15 cellular contexts compared by ENCODE assay signal in genomic region chrX:23826216-23826615, GRCh38. TPM values are rescaled to one million over a fixed set of nuclear protein-coding genes. Genes with fewer than 3 reads are reported as not detected.
A peak's percentile ranks its signal among the peaks of the same experiment; 100 is the strongest.
DNase-seq lines count a peak whose midpoint lies in the region; ATAC-seq and TF ChIP-seq lines count a peak whose summit lies in the region.
"Had no signal": no experiment of that assay in that cellular context is flagged by ENCODE, and none has a peak within 500 bp of the region (broad histone marks: within the 10 kb centered on the region; RNA-seq: fewer than 3 reads in every experiment).

No MANE protein-coding gene starts in this region.

- no peaks in the 10 kb centered on the region for H4K20me1 ChIP-seq in OCI-LY3 (ENCODE audit: insufficient read depth, low read length)

- 0 out of 2 replicates have a peak overlapping the region, but pooled peaks have one; percentile 20 for H3K4me2 ChIP-seq in OCI-LY3 (ENCODE audit: low read length)
- H3K4me2 ChIP-seq: GM23338 had no signal

- H3K36me3 ChIP-seq in HEK293 (ENCODE audit: control insufficient read depth in 2 of 2, insufficient read depth in 1 of 2, low read length in 2 of 2) (no peaks in the 10 kb centered on the region), OCI-LY3 (replicated peaks; ENCODE audit: low read depth, low read length) (no peaks in the 10 kb centered on the region)
- H3K36me3 ChIP-seq: BE2C had no signal

- H3K9ac ChIP-seq in OCI-LY3 (ENCODE audit: low read length) = no peak overlapping the region

- H3K9me3 ChIP-seq in HEK293 (ENCODE audit: control insufficient read depth, insufficient read depth, low read depth, low read length) (no peaks in the 10 kb centered on the region), OCI-LY3 (ENCODE audit: insufficient read depth, low read length) (no peaks in the 10 kb centered on the region)
- H3K9me3 ChIP-seq: BE2C, Caco-2 had no signal

- peaks cover 20% of the 10 kb centered on the region for H3K4me1 Mint-ChIP-seq in nephron progenitor cell

- no peak for TF ChIP-seq CTCF in HEK293 (tag by site-specific recombination; IDR thresholded peaks at IDR 0.05)
- no peak for TF ChIP-seq CTCF in OCI-LY3 (IDR thresholded peaks at IDR 0.05; ENCODE audit: low read depth, low read length)
- TF ChIP-seq CTCF in foreskin keratinocyte (conservative IDR thresholded peaks at IDR 0.05) = no peak
- TF ChIP-seq CTCF in nephron progenitor cell (IDR thresholded peaks at IDR 0.05) = no peak

- H3K27me3 ChIP-seq in OCI-LY3 (ENCODE audit: low read depth, low read length) (no peaks in the 10 kb centered on the region), foreskin keratinocyte (no peaks in the 10 kb centered on the region)
- H3K27me3 ChIP-seq: BE2C had no signal

- H3K27ac ChIP-seq in HEK293 (ENCODE audit: extremely low read depth, low read depth, low read length) = no peak overlapping the region
- no peak overlapping the region for H3K27ac ChIP-seq in OCI-LY3 (ENCODE audit: low read length)
- no peak overlapping the region for H3K27ac ChIP-seq in foreskin keratinocyte

- H3K79me2 ChIP-seq in OCI-LY3 (ENCODE audit: low read length) = no peaks in the 10 kb centered on the region

- no peak overlapping the region for H2AFZ ChIP-seq in OCI-LY3 (ENCODE audit: low read depth, low read length)
- H2AFZ ChIP-seq: GM23338 had no signal

- H3K27ac Mint-ChIP-seq in nephron progenitor cell = peak overlapping the region; percentile 71
- H3K27ac Mint-ChIP-seq: CD4-positive, alpha-beta T cell; GM23338; HFFc6 had no signal

- DNase-seq in foreskin keratinocyte = peak in 1 of 2 donors; percentile 53
- DNase-seq in nephron progenitor cell = no peak
- DNase-seq in activated CD4-positive, alpha-beta T cell treated with anti-CD3 and anti-CD28 coated beads for 1 hour = no peak
- no peak for DNase-seq in NAMALWA (ENCODE audit: low spot score)
- DNase-seq: ACHN; BE2C; C1 segment of cervical spinal cord; Caco-2; CD4-positive, alpha-beta T cell; HCEC 1CT; HFFc6 had no signal

- H3K4me3 ChIP-seq in HEK293 (ENCODE audit: low read depth, low read length) (no peak overlapping the region), OCI-LY3 (ENCODE audit: low read length) (no peak overlapping the region)
- H3K4me3 ChIP-seq: GM23338 had no signal

- CTCF ChIA-PET in HEK293 (lab: Yijun Ruan, JAX) = no interaction called here

- POLR2A ChIA-PET in HEK293 (lab: Yijun Ruan, JAX) = no interaction called here

- H3K4me1 ChIP-seq in HEK293 (ENCODE audit: control insufficient read depth, insufficient read depth, low read length) (peaks cover 6% of the 10 kb centered on the region), OCI-LY3 (ENCODE audit: low read length) (peaks cover 12% of the 10 kb centered on the region), foreskin keratinocyte (no peaks in the 10 kb centered on the region)
- H3K4me1 ChIP-seq: BE2C had no signal

- no peaks in the 10 kb centered on the region for H3K27me3 Mint-ChIP-seq in nephron progenitor cell (ENCODE audit: low read depth, poor library complexity)
- H3K27me3 Mint-ChIP-seq: CD4-positive, alpha-beta T cell had no signal

- H3K36me3 Mint-ChIP-seq in nephron progenitor cell (ENCODE audit: low read depth) = peaks cover 7% of the 10 kb centered on the region

- peak; percentile 36 for ATAC-seq in foreskin keratinocyte
- no peak for ATAC-seq in esophagus mucosa
- ATAC-seq: GM23338 had no signal

- no peaks in the 10 kb centered on the region for H3K9me3 Mint-ChIP-seq in nephron progenitor cell
- H3K9me3 Mint-ChIP-seq: CD4-positive, alpha-beta T cell; GM23338; HFFc6 had no signal

- H3K4me3 Mint-ChIP-seq in nephron progenitor cell = no peak overlapping the region
- H3K4me3 Mint-ChIP-seq: CD4-positive, alpha-beta T cell; GM23338; HFFc6 had no signal

TF ChIP-seq in HEK293, 187 proteins besides CTCF, POLR2A, EP300 and RAD21:
- TF ChIP-seq SETDB1 (IDR thresholded peaks at IDR 0.05; ENCODE audit: insufficient read length, low read length) = peak; percentile 18
- 0 out of 2 replicates have a peak, but pooled peaks have one; percentile 9 for TF ChIP-seq ZNF133 (tag by site-specific recombination; IDR thresholded peaks at IDR 0.05)
- no peak for TF ChIP-seq PRDM10 (tag by site-specific recombination; IDR thresholded peaks at IDR 0.05)

RNA-seq across cellular contexts. Expression of gene SAT1, which starts 43.2 kb away (rescaled TPM):
- total RNA-seq in foreskin keratinocyte (258 and 280 TPM in 2 replicates), esophagus mucosa (272 TPM)
- 264 and 271 TPM in 2 replicates for polyA plus RNA-seq in foreskin keratinocyte
